1 cellular context compared by ENCODE assay signal in genomic region chr2:180202591-180202990, GRCh38.
TF ChIP-seq lines count a peak whose summit lies in the region.

No MANE protein-coding gene starts in this region.

TF ChIP-seq in GM23338, 12 proteins besides CTCF, POLR2A, EP300 and RAD21 (continued from another document):
- TF ChIP-seq ZNF462 (CRISPR knock-in tag; IDR thresholded peaks at IDR 0.05) (no peak), STAT1 (IDR thresholded peaks at IDR 0.05; ENCODE audit: unreplicated experiment) (no peak), EZH2phosphoT487 (IDR thresholded peaks at IDR 0.05; ENCODE audit: unreplicated experiment) (no peak)
